In the genomic region with DNA sequence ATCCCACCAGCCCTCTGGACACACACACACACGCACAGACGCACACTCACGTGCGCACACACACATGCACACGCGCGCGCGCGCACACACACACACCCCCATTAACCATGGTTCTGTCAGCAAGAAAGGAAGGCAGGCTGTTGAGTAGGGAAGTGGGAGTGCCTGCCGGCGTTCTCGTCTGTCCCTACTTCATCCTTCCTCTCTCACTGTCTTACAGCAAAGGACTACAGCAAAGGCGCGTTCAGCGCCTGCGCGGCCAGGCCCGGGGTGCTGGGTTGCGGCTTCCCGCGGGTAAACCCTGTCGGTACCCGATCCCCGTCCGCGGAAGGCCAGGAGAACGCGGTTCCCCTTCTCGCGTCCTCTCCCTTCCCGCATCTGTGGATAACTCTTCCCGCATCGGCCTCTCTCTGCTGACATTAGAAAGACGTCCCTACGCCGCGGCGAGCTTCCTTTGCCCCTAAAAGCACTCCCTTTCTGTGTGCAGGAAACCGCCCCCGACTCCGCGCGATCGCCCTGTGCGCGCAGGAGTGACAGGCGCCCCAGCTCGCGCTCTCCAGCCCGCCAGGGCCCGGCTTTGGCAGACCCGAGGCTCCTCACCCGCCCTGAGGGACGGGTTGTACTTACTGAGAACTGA, we compare ENCODE assay signal across 8 cellular contexts.
DNase-seq lines count a peak whose midpoint lies in the region; ATAC-seq and TF ChIP-seq lines count a peak whose summit lies in the region.

No MANE protein-coding gene starts in this region.

- H4K91ac ChIP-seq in neuronal stem cell (ENCODE audit: low read depth, low read length, poor library complexity), result no peak overlapping the region

- CTCF ChIA-PET in CD4-positive, alpha-beta T cell (lab: Charles Lee), result no interaction called here
- CTCF ChIA-PET in activated CD4-positive, alpha-beta memory T cell treated with anti-CD3 and anti-CD28 coated beads for 36 hours (lab: Charles Lee), result no interaction called here

- intact Hi-C loops in CD4-positive, alpha-beta T cell (cut with DNase I, micrococcal nuclease), result no loop called here
- intact Hi-C loops in activated CD4-positive, alpha-beta memory T cell treated with anti-CD3 and anti-CD28 coated beads for 36 hours (cut with micrococcal nuclease), result no loop called here

- no peak overlapping the region for H2AK5ac ChIP-seq in neuronal stem cell (ENCODE audit: low read depth, low read length)

- H3K9ac ChIP-seq in neuronal stem cell (ENCODE audit: low read depth, low read length, poor library complexity), result peak overlapping the region; percentile 88

- H3K9me3 Mint-ChIP-seq in CD4-positive, alpha-beta T cell, result no peaks in the 10 kb centered on the region
- H3K9me3 Mint-ChIP-seq in activated CD4-positive, alpha-beta memory T cell treated with anti-CD3 and anti-CD28 coated beads for 36 hours, result no peaks in the 10 kb centered on the region

- H3K36me3 ChIP-seq in neuronal stem cell (replicated peaks in 1 of 2; ENCODE audit: control insufficient read depth in 2 of 2, insufficient read depth in 2 of 2, low read length in 2 of 2), result no peaks in the 10 kb centered on the region

- no peak overlapping the region for H3K27ac Mint-ChIP-seq in CD4-positive, alpha-beta T cell
- H3K27ac Mint-ChIP-seq in activated CD4-positive, alpha-beta memory T cell treated with anti-CD3 and anti-CD28 coated beads for 36 hours, result no peak overlapping the region

- H3K4me3 ChIP-seq in foreskin fibroblast (ENCODE audit: low read depth in 1 of 2, low read length in 2 of 2) (peak overlapping the region; percentile 34 to 43), neuronal stem cell (ENCODE audit: low read length in 2 of 2) (peak overlapping the region; percentile 28 to 77)

- H3K79me1 ChIP-seq in neuronal stem cell (ENCODE audit: low read depth, low read length), result no peaks in the 10 kb centered on the region

- H3K4me1 ChIP-seq in neuronal stem cell (ENCODE audit: control insufficient read depth in 2 of 2, insufficient read depth in 1 of 2, low read depth in 1 of 2, low read length in 2 of 2), result peaks cover 0 to 6% of the 10 kb centered on the region in 2 donors

- H3K4me1 Mint-ChIP-seq in CD4-positive, alpha-beta T cell (ENCODE audit: low read depth), result no peaks in the 10 kb centered on the region
- H3K4me1 Mint-ChIP-seq in activated CD4-positive, alpha-beta memory T cell treated with anti-CD3 and anti-CD28 coated beads for 36 hours (ENCODE audit: low read depth), result peaks cover 4% of the 10 kb centered on the region

- H3K9me3 ChIP-seq in CD4-positive, alpha-beta T cell (ENCODE audit: control insufficient read depth, low read length), result no peaks in the 10 kb centered on the region
- no peaks in the 10 kb centered on the region for H3K9me3 ChIP-seq in neuronal stem cell (replicated peaks in 1 of 2; ENCODE audit: control insufficient read depth in 2 of 2, insufficient read depth in 1 of 2, low read depth in 1 of 2, low read length in 2 of 2)

- no peak overlapping the region for H4K8ac ChIP-seq in neuronal stem cell (ENCODE audit: low read depth, low read length)

- peak overlapping the region; percentile 91 for H3K18ac ChIP-seq in neuronal stem cell (ENCODE audit: low read length)

- H2BK5ac ChIP-seq in neuronal stem cell (ENCODE audit: low read length), result no peak overlapping the region

- no CpG with 5 or more reads among the region's 55 CpGs for WGBS in neuronal stem cell (ENCODE audit: extremely low coverage in 2 of 2, insufficient read length in 2 of 2, insufficient replicate concordance in 1 of 2), 2 donors

- no peak for DNase-seq in CD4-positive, alpha-beta T cell
- DNase-seq in activated CD4-positive, alpha-beta memory T cell treated with anti-CD3 and anti-CD28 coated beads for 36 hours, result peak; percentile 42
- peak; percentile 34 to 60 for DNase-seq in foreskin fibroblast
- DNase-seq in neuronal stem cell (ENCODE audit: low spot score), result peak; percentile 26
- DNase-seq in SHP77 (lab: John Stamatoyannopoulos, UW), result no peak
- DNase-seq in cortex of kidney (lab: John Stamatoyannopoulos, UW), result no peak
- no peak for DNase-seq in activated effector memory CD4-positive, alpha-beta T cell treated with Interleukin-2 at 50 U/mL for 16 hours

- H3K27ac ChIP-seq in CD4-positive, alpha-beta T cell (ENCODE audit: low read depth, low read length), result no peak overlapping the region
- H3K27ac ChIP-seq in neuronal stem cell (replicated peaks; ENCODE audit: low read length), result no peak overlapping the region

- peak overlapping the region; percentile 25 for H3K4me3 Mint-ChIP-seq in CD4-positive, alpha-beta T cell
- H3K4me3 Mint-ChIP-seq in activated CD4-positive, alpha-beta memory T cell treated with anti-CD3 and anti-CD28 coated beads for 36 hours, result peak overlapping the region; percentile 67

- POLR2A ChIA-PET in CD4-positive, alpha-beta T cell (lab: Charles Lee), result no interaction called here
- POLR2A ChIA-PET in activated CD4-positive, alpha-beta memory T cell treated with anti-CD3 and anti-CD28 coated beads for 36 hours (lab: Charles Lee), result interaction anchor here (0.5 kb wide), 1 partner anchor 872 kb away, joined by 4 read pairs; no protein-coding TSS in a partner anchor

- H3K4ac ChIP-seq in neuronal stem cell (ENCODE audit: low read length), result no peak overlapping the region

- no peak overlapping the region for H2BK15ac ChIP-seq in neuronal stem cell (ENCODE audit: low read length)

- H3K27me3 ChIP-seq in CD4-positive, alpha-beta T cell (ENCODE audit: control insufficient read depth, insufficient read depth, low read length), result peaks cover 28% of the 10 kb centered on the region
- H3K27me3 ChIP-seq in neuronal stem cell (ENCODE audit: control insufficient read depth in 3 of 3, insufficient read depth in 3 of 3, low read depth in 1 of 3, low read length in 3 of 3), result peaks cover 0 to 14% (median 0%) of the 10 kb centered on the region in 3 experiments

- TF ChIP-seq CTCF in CD4-positive, alpha-beta T cell (IDR thresholded peaks at IDR 0.05), result no peak
- TF ChIP-seq CTCF in foreskin fibroblast (IDR thresholded peaks at IDR 0.05; ENCODE audit: low read depth, low read length), result no peak

- peak overlapping the region; percentile 39 for H3K14ac ChIP-seq in neuronal stem cell (ENCODE audit: low read length)

- H2AFZ ChIP-seq in neuronal stem cell (ENCODE audit: low read length), result peak overlapping the region; percentile 68

- no peak overlapping the region for H2BK12ac ChIP-seq in neuronal stem cell (ENCODE audit: low read length)

- no peak overlapping the region for H3K23ac ChIP-seq in neuronal stem cell (ENCODE audit: low read depth, low read length, poor library complexity)

- peak overlapping the region; percentile 29 for H2BK120ac ChIP-seq in neuronal stem cell (ENCODE audit: low read depth, low read length)

- no peak for ATAC-seq in CD4-positive, alpha-beta T cell (ENCODE audit: poor library complexity)
- peak; percentile 64 for ATAC-seq in HG02885 (IDR thresholded peaks at IDR 0.05; ENCODE audit: poor library complexity, unreplicated experiment)

- H3K36me3 Mint-ChIP-seq in CD4-positive, alpha-beta T cell (ENCODE audit: low read depth), result no peaks in the 10 kb centered on the region
- no peaks in the 10 kb centered on the region for H3K36me3 Mint-ChIP-seq in activated CD4-positive, alpha-beta memory T cell treated with anti-CD3 and anti-CD28 coated beads for 36 hours

- H3K4me2 ChIP-seq in neuronal stem cell (ENCODE audit: insufficient read depth, low read length, poor library complexity, severe bottlenecking), result peak overlapping the region; percentile 67

- peaks cover 60% of the 10 kb centered on the region for H3K27me3 Mint-ChIP-seq in CD4-positive, alpha-beta T cell
- H3K27me3 Mint-ChIP-seq in activated CD4-positive, alpha-beta memory T cell treated with anti-CD3 and anti-CD28 coated beads for 36 hours, result peaks cover 29% of the 10 kb centered on the region

Comparison
In these comparisons a context has a peak if more than half of its experiments do, and no peak if none do; other contexts are left out.
1. DNase-seq: peak in activated CD4-positive, alpha-beta memory T cell treated with anti-CD3 and anti-CD28 coated beads for 36 hours (single experiment), foreskin fibroblast (2 of 2) and neuronal stem cell (single experiment); none in CD4-positive, alpha-beta T cell (0 of 10), SHP77 (0 of 2), cortex of kidney (single experiment) and activated effector memory CD4-positive, alpha-beta T cell treated with Interleukin-2 at 50 U/mL for 16 hours (single experiment).